8 cellular contexts compared by ENCODE assay signal in the genomic region with DNA sequence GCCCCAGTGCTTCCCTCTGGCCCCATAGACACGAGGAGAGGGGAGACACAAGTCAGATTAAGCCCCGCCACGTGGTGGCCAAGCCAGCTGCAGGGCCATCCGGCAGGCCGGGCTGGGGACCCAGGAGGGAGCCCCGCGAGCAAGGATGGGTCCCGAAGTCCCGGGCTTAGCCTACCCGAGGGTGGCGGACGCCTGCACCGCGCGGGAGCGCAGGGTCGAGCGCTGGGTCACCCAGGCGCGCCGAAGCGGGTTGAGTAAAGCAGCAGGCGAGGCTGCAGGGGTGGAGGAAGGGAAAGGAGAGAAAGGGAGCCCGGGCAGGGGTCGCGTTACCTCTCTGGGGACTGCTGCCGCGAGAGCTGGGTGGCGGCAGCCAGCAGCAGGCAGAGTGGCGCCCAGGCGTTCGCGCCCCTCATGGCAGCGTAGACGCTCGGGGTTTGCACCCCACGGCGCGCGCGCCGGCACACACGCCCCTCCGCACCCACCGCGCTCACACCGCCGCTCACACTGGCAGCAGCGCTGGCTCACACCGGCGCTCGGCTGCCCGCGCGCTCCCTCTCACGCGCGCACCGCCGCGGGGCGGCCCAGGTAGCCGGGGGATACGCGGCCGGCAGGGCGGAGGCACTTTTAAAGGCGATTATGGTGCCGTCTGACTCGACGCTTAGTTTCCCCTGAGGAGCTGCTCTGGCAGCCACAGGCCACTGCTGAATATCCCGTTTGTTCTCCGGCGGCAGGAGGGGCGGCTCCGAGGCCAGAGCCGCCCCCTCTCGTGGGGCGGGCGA. TPM values are rescaled to one million over a fixed set of nuclear protein-coding genes. Genes with fewer than 3 reads are reported as not detected.
DNase-seq lines count a peak whose midpoint lies in the region; ATAC-seq and TF ChIP-seq lines count a peak whose summit lies in the region.

A gene with protein sequence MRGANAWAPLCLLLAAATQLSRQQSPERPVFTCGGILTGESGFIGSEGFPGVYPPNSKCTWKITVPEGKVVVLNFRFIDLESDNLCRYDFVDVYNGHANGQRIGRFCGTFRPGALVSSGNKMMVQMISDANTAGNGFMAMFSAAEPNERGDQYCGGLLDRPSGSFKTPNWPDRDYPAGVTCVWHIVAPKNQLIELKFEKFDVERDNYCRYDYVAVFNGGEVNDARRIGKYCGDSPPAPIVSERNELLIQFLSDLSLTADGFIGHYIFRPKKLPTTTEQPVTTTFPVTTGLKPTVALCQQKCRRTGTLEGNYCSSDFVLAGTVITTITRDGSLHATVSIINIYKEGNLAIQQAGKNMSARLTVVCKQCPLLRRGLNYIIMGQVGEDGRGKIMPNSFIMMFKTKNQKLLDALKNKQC (minus strand): TSS at position 600 of the 779 bp plus-strand sequence. CDS start 187 bp downstream, at position 413.

- H3K4me1 Mint-ChIP-seq in CD4-positive, alpha-beta memory T cell: peaks cover 4 to 10% (median 6%) of the 10 kb centered on the region in 4 donors

- no peaks in the 10 kb centered on the region for H3F3A ChIP-seq in PC-3 (ENCODE audit: low read length, unreplicated experiment)

- H3K4me1 ChIP-seq in CD4-positive, alpha-beta memory T cell (ENCODE audit: insufficient read depth, low read length): peaks cover 15% of the 10 kb centered on the region
- H3K4me1 ChIP-seq in HAP-1: peaks cover 49% of the 10 kb centered on the region
- H3K4me1 ChIP-seq in PC-3 (ENCODE audit: insufficient read depth, low read length): peaks cover 17% of the 10 kb centered on the region
- H3K4me1 ChIP-seq in spleen: peaks cover 11 to 24% (median 20%) of the 10 kb centered on the region in 6 donors

- H3K4me2 ChIP-seq in PC-3 (ENCODE audit: low read length): peak within 1 kb of the TSS; percentile 92

- H3K4me3 ChIP-seq in CD4-positive, alpha-beta memory T cell (ENCODE audit: low read length in 2 of 2): no peak within 1 kb of the TSS
- H3K4me3 ChIP-seq in HAP-1 (peak within 1 kb of the TSS; percentile 49), PC-3 (ENCODE audit: low read length) (peak within 1 kb of the TSS; percentile 78), spleen (peak within 1 kb of the TSS; percentile 27 to 76 (median 56))

- no peak within 1 kb of the TSS for H3K27ac ChIP-seq in CD4-positive, alpha-beta memory T cell (ENCODE audit: low read depth, low read length)
- H3K27ac ChIP-seq in PC-3 (ENCODE audit: low read length): peak within 1 kb of the TSS; percentile 43
- peak within 1 kb of the TSS in 5 of 8 donors; percentile 16 to 55 (median 41) for H3K27ac ChIP-seq in spleen

- BruUV-seq in PC-3 (replicated peaks; lab: Mats Ljungman, UMichigan): no TSS peak

- H3K9me3 Mint-ChIP-seq in CD4-positive, alpha-beta memory T cell: no peaks in the 10 kb centered on the region

- H3K27me3 Mint-ChIP-seq in CD4-positive, alpha-beta memory T cell: peaks cover 28 to 44% of the 10 kb centered on the region in 2 donors

- DNase-seq in CD4-positive, alpha-beta memory T cell: peak in 2 of 5 donors; percentile 1 to 7
- DNase-seq in HAP-1 (ENCODE audit: low spot score in 2 of 2) (peak; percentile 31 to 70), PC-3 (peak; percentile 37), T47D (ENCODE audit: low read depth in 1 of 2, low spot score in 1 of 2) (peak; percentile 30 to 44), iris pigment epithelial cell (ENCODE audit: low read depth) (peak; percentile 14), spleen (peak; percentile 83), GOT3 (lab: John Stamatoyannopoulos, UW) (no peak)

- in situ Hi-C loops in HAP-1 (cut with MboI; ENCODE audit: low sequenced_read_pairs): no loop called here
- in situ Hi-C loops in T47D (cut with HindIII; ENCODE audit: low pct_unique_long_range_greater_than_20kb, low sequenced_read_pairs): no loop called here

- H2AFZ ChIP-seq in PC-3 (ENCODE audit: low read length): peak within 1 kb of the TSS; percentile 93

- CTCF ChIA-PET in CD4-positive, alpha-beta memory T cell (lab: Charles Lee; ENCODE audit: partially characterized antibody): no interaction called here
- CTCF ChIA-PET in PC-3 (lab: Charles Lee): no interaction called here

- intact Hi-C loops in CD4-positive, alpha-beta memory T cell (cut with micrococcal nuclease): no loop called here
- intact Hi-C loops in PC-3 (cut with micrococcal nuclease): loop anchor here (2.0 kb wide), 1 partner anchor 44 kb away; no protein-coding TSS in a partner anchor
- intact Hi-C loops in spleen (cut with DNase I; ENCODE audit: low total_unique reads): no loop called here

- H3K27me3 ChIP-seq in CD4-positive, alpha-beta memory T cell (ENCODE audit: insufficient read depth, low read length): peaks cover 11% of the 10 kb centered on the region
- H3K27me3 ChIP-seq in HAP-1 (ENCODE audit: low read depth): no peaks in the 10 kb centered on the region
- no peaks in the 10 kb centered on the region for H3K27me3 ChIP-seq in PC-3 (ENCODE audit: low read length)
- H3K27me3 ChIP-seq in spleen (replicated peaks in 1 of 7): peaks cover 0 to 69% (median 23%) of the 10 kb centered on the region in 7 donors

- POLR2A ChIA-PET in CD4-positive, alpha-beta memory T cell (lab: Charles Lee; ENCODE audit: partially characterized antibody): no interaction called here
- POLR2A ChIA-PET in PC-3 (lab: Charles Lee; ENCODE audit: unreplicated experiment): no interaction called here

- 0 out of 2 replicates have a peak, but pooled peaks cover 6% of the 10 kb centered on the region for H3K79me2 ChIP-seq in PC-3 (ENCODE audit: low read length)

- no peaks in the 10 kb centered on the region for H3K9me3 ChIP-seq in CD4-positive, alpha-beta memory T cell (ENCODE audit: control insufficient read depth in 1 of 2, low read length in 2 of 2)
- H3K9me3 ChIP-seq in HAP-1 (no peaks in the 10 kb centered on the region), PC-3 (ENCODE audit: low read length) (no peaks in the 10 kb centered on the region), spleen (no peaks in the 10 kb centered on the region)

- peak within 1 kb of the TSS; percentile 67 for H3K9ac ChIP-seq in PC-3 (ENCODE audit: low read length)

- H3K27ac Mint-ChIP-seq in CD4-positive, alpha-beta memory T cell: no peak within 1 kb of the TSS

- H4K20me1 ChIP-seq in PC-3 (ENCODE audit: low read length): no peaks in the 10 kb centered on the region

- no peak for TF ChIP-seq POLR2A in spleen (IDR thresholded peaks at IDR 0.05)

- peak within 1 kb of the TSS; percentile 46 to 82 (median 68) for H3K4me3 Mint-ChIP-seq in CD4-positive, alpha-beta memory T cell

- H3K36me3 Mint-ChIP-seq in CD4-positive, alpha-beta memory T cell: no peaks in the 10 kb centered on the region

- 1% methylated on average over 57 to 80 of the region's 80 CpGs for WGBS in spleen, 5 donors

- TF ChIP-seq CTCF in PC-3 (conservative IDR thresholded peaks at IDR 0.05; ENCODE audit: low read depth, low read length) (0 out of 2 replicates have a peak, but pooled peaks have one; percentile 13), spleen (IDR thresholded peaks at IDR 0.05 in 8 of 11, conservative IDR thresholded peaks at IDR 0.05 in 3 of 11) (no peak)

- no peaks in the 10 kb centered on the region for H3K36me3 ChIP-seq in CD4-positive, alpha-beta memory T cell (ENCODE audit: insufficient read depth, low read length)
- no peaks in the 10 kb centered on the region for H3K36me3 ChIP-seq in HAP-1 (replicated peaks)
- H3K36me3 ChIP-seq in PC-3 (ENCODE audit: low read depth, low read length): no peaks in the 10 kb centered on the region
- no peaks in the 10 kb centered on the region for H3K36me3 ChIP-seq in spleen

- H3K9me2 ChIP-seq in PC-3 (replicated peaks; ENCODE audit: low read length): no peaks in the 10 kb centered on the region

- ATAC-seq in PC-3: peak; percentile 62
- no peak for ATAC-seq in GM21515 (IDR thresholded peaks at IDR 0.05; ENCODE audit: unreplicated experiment)

RNA-seq across cellular contexts. Expression of the gene that starts here (rescaled TPM):
- not detected for total RNA-seq in CD4-positive, alpha-beta memory T cell
- not detected for polyA plus RNA-seq in CD4-positive, alpha-beta memory T cell
- total RNA-seq in PC-3 (2014; rRNA removed) (17.3 and 23.9 TPM in 2 replicates), spleen (1 to 10 TPM; 1.8 to 8.4 (median 4.9) TPM)
- polyA plus RNA-seq in spleen: 10 to 100 TPM in 1 of 3 donors, 1 to 10 TPM in 2; 8.9 to 18.2 (median 9.1) TPM

Comparison
In these comparisons a context has a peak if more than half of its experiments do, and no peak if none do; other contexts are left out.
1. RNA of the gene that starts here (polyA plus RNA-seq): 8.9 to 18.2 TPM in spleen; not detected in CD4-positive, alpha-beta memory T cell; every median in the first group is over 4 times any median in the second.
2. H3K4me3 ChIP-seq: peak in HAP-1 (single experiment), PC-3 (single experiment) and spleen (8 of 8); none in CD4-positive, alpha-beta memory T cell (0 of 2).